Comparison of ENCODE assay signal across 8 cellular contexts in the genomic region with DNA sequence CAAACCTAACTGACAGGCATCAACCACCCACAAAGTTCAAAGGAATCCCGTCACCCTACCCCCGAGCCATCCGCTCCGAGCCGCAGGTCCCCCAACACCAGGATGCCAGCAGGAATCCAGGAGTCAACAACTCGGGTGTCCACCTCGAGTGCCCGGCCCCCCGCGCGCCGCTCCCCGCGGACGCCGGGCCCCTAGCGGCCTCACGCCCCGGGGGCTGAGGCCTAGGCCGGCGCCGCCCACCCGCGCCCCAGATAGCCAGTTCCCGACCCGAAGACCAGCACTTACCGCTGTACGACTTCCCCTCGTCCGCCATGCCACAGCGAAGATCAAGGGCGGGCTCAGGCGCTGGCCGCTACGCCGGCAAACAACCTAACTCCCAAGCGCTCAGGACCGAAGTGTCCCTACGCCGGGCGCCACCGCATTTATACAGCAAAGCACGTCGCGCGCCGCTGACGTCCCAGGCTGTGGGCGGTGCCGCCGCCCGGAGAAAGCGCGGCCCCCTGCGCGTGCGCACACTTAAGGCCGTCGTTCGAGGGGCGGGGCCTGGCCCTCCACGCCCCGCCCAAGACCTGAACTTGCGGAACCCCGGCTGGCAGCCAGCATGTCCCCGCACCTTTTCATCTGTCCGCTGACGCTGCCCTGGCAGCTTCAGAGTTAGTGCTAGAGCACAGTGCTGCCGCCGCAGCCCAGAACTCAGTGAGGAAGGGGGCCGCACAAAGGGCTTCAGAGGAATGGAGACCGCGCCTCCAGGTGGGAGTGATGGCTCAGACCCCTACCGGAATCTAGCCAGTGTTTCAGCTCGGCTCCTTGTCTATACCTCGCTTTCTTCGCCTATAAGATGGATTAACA. TPM values are rescaled to one million over a fixed set of nuclear protein-coding genes. Genes with fewer than 3 reads are reported as not detected.
DNase-seq lines count a peak whose midpoint lies in the region; ATAC-seq and TF ChIP-seq lines count a peak whose summit lies in the region.

Gene NXF1, minus strand, starts transcription at position 397 of the 849 bp plus-strand sequence. Its CDS starts 84 bp downstream, at position 313.

- H3K36me3 Mint-ChIP-seq in natural killer cell treated with Interleukin-12 subunit alpha and Interleukin-12 subunit beta and Interleukin-15 and Interleukin-18, amount 100 ng/mL, for 72 hours: peaks cover 21% of the 10 kb centered on the region

- H3K4me3 ChIP-seq in LNCaP clone FGC (ENCODE audit: low read depth, low read length) (peak within 1 kb of the TSS; percentile 94), fibroblast of mammary gland (ENCODE audit: control insufficient read depth, low read depth, low read length) (peak within 1 kb of the TSS; percentile 91)

- no peak for TF ChIP-seq CTCF in LNCaP clone FGC (IDR thresholded peaks at IDR 0.05; ENCODE audit: control insufficient read depth, extremely low read depth, insufficient read depth)
- TF ChIP-seq CTCF in fibroblast of mammary gland (conservative IDR thresholded peaks at IDR 0.05; ENCODE audit: control insufficient read depth, insufficient read depth, low read depth, low read length): no peak

- H3K4me3 Mint-ChIP-seq in natural killer cell treated with Interleukin-12 subunit alpha and Interleukin-12 subunit beta and Interleukin-15 and Interleukin-18, amount 100 ng/mL, for 72 hours: peak within 1 kb of the TSS; percentile 95

- peak within 1 kb of the TSS; percentile 94 to 97 for H3K27ac Mint-ChIP-seq in natural killer cell treated with Interleukin-12 subunit alpha and Interleukin-12 subunit beta and Interleukin-15 and Interleukin-18, amount 100 ng/mL, for 72 hours

- no peaks in the 10 kb centered on the region for H3K27me3 Mint-ChIP-seq in natural killer cell treated with Interleukin-12 subunit alpha and Interleukin-12 subunit beta and Interleukin-15 and Interleukin-18, amount 100 ng/mL, for 72 hours

- DNase-seq in ELF-1 (ENCODE audit: low read depth, low spot score) (peak; percentile 98), GOT3 (lab: John Stamatoyannopoulos, UW) (peak; percentile 88), LNCaP clone FGC (ENCODE audit: low read depth) (peak; percentile 74), RPMI8226 (peak; percentile 99), fibroblast of mammary gland (ENCODE audit: low read depth) (peak; percentile 90)
- peak; percentile 92 to 96 for DNase-seq in activated T-helper 1 cell treated with anti-CD3 and anti-CD28 coated beads, Interleukin-2, amount 50 U/mL, for 16 hours (ENCODE audit: low read depth in 1 of 2, low spot score in 1 of 2)
- DNase-seq in natural killer cell treated with Interleukin-12 subunit alpha and Interleukin-12 subunit beta and Interleukin-15 and Interleukin-18, amount 100 ng/mL, for 72 hours (ENCODE audit: low spot score): peak; percentile 96
- peak; percentile 91 for DNase-seq in stimulated activated naive CD4-positive, alpha-beta T cell treated with Interleukin-2 at 50 U/mL for 16 hours (lab: John Stamatoyannopoulos, UW)

- H3K9me3 Mint-ChIP-seq in natural killer cell treated with Interleukin-12 subunit alpha and Interleukin-12 subunit beta and Interleukin-15 and Interleukin-18, amount 100 ng/mL, for 72 hours: no peaks in the 10 kb centered on the region

- peaks cover 42 to 45% of the 10 kb centered on the region in 2 donors for H3K4me1 Mint-ChIP-seq in natural killer cell treated with Interleukin-12 subunit alpha and Interleukin-12 subunit beta and Interleukin-15 and Interleukin-18, amount 100 ng/mL, for 72 hours (ENCODE audit: low read depth in 2 of 2)

- ATAC-seq in natural killer cell treated with Interleukin-12 subunit alpha and Interleukin-12 subunit beta and Interleukin-15 and Interleukin-18, amount 100 ng/mL, for 72 hours: peak; percentile 92

RNA-seq across cellular contexts. Expression of gene NXF1, which starts in this region (rescaled TPM):
- 100 to 1,000 TPM; 108 to 145 TPM for total RNA-seq in natural killer cell treated with Interleukin-12 subunit alpha and Interleukin-12 subunit beta and Interleukin-15 and Interleukin-18, amount 100 ng/mL, for 72 hours

Comparison
In these comparisons a context has a peak if more than half of its experiments do, and no peak if none do; other contexts are left out.
1. Peak in every context shown above with its lines: DNase-seq, ATAC-seq and H3K4me3 ChIP-seq.